In the genomic region with DNA sequence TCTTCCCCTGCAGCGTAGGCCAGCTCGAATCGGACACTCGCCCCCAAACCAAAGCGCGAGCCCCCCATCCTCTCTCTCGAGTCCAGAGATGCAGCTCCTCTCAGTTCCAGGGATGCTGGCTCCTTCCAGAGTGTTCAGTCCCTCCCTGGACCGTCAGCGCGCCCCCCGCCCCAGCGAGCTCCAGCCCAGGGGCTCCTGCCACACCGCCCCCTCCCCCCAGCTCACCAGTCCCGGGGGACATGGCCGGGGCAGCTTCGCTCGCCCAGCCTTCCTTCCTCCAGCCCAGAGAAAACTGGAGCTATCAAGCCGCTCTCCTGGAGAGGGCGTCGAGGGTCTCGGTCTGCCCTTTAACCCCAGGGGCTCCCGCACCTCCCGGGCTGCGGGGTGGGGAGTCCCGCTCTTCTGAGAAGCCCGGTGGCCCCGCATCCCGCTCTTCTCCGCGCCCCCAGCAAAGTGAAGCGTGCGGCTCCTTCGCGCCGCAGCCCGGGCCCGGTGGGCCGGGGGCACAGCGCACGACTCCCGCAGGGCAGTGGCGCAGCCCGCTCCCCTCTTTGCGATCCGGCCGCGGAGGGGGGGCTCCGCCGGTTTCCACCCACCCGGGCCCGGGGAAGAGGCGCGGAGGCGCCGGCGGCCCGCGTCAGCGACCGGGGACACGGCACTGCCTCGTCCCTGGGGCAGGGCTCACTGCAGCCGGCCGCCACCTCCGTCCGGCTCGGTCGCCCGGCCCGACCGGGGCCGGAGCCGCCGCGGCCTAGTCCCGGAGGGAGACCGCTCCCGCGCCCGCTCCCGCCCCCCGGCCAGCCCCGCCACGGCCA, we compare ENCODE assay signal across 1 cellular context.
TF ChIP-seq lines count a peak whose summit lies in the region.

No MANE protein-coding gene starts in this region.

TF ChIP-seq in GM12878, 131 proteins besides CTCF, POLR2A, EP300 and RAD21 (continued from another document):
- no peak for TF ChIP-seq SMARCA5 (IDR thresholded peaks at IDR 0.05)
- no peak for TF ChIP-seq NRF1 (conservative IDR thresholded peaks at IDR 0.05; ENCODE audit: low read depth, low read length)
- TF ChIP-seq, protein P1, sequence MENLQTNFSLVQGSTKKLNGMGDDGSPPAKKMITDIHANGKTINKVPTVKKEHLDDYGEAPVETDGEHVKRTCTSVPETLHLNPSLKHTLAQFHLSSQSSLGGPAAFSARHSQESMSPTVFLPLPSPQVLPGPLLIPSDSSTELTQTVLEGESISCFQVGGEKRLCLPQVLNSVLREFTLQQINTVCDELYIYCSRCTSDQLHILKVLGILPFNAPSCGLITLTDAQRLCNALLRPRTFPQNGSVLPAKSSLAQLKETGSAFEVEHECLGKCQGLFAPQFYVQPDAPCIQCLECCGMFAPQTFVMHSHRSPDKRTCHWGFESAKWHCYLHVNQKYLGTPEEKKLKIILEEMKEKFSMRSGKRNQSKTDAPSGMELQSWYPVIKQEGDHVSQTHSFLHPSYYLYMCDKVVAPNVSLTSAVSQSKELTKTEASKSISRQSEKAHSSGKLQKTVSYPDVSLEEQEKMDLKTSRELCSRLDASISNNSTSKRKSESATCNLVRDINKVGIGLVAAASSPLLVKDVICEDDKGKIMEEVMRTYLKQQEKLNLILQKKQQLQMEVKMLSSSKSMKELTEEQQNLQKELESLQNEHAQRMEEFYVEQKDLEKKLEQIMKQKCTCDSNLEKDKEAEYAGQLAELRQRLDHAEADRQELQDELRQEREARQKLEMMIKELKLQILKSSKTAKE (IDR thresholded peaks at IDR 0.05; ENCODE audit: low read depth, poor library complexity, severe bottlenecking): no peak
- TF ChIP-seq NR2F1 (conservative IDR thresholded peaks at IDR 0.05): peak; percentile 73; the same call in 1 of the 2 replicates
- TF ChIP-seq STAT1 (conservative IDR thresholded peaks at IDR 0.05): no peak
- TF ChIP-seq ETV6 (conservative IDR thresholded peaks at IDR 0.05 in 1 of 2, IDR thresholded peaks at IDR 0.05 in 1 of 2; ENCODE audit: borderline replicate concordance in 1 of 2, low read depth in 1 of 2): no peak
- TF ChIP-seq, protein P2, sequence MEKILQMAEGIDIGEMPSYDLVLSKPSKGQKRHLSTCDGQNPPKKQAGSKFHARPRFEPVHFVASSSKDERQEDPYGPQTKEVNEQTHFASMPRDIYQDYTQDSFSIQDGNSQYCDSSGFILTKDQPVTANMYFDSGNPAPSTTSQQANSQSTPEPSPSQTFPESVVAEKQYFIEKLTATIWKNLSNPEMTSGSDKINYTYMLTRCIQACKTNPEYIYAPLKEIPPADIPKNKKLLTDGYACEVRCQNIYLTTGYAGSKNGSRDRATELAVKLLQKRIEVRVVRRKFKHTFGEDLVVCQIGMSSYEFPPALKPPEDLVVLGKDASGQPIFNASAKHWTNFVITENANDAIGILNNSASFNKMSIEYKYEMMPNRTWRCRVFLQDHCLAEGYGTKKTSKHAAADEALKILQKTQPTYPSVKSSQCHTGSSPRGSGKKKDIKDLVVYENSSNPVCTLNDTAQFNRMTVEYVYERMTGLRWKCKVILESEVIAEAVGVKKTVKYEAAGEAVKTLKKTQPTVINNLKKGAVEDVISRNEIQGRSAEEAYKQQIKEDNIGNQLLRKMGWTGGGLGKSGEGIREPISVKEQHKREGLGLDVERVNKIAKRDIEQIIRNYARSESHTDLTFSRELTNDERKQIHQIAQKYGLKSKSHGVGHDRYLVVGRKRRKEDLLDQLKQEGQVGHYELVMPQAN (conservative IDR thresholded peaks at IDR 0.05): peak; percentile 53; the same call in 1 of the 2 replicates
- no peak for TF ChIP-seq JUNB (IDR thresholded peaks at IDR 0.05)
- peak; percentile 14; the same call in 1 of the 2 replicates for TF ChIP-seq DPF2 (IDR thresholded peaks at IDR 0.05)
- TF ChIP-seq, protein P3, sequence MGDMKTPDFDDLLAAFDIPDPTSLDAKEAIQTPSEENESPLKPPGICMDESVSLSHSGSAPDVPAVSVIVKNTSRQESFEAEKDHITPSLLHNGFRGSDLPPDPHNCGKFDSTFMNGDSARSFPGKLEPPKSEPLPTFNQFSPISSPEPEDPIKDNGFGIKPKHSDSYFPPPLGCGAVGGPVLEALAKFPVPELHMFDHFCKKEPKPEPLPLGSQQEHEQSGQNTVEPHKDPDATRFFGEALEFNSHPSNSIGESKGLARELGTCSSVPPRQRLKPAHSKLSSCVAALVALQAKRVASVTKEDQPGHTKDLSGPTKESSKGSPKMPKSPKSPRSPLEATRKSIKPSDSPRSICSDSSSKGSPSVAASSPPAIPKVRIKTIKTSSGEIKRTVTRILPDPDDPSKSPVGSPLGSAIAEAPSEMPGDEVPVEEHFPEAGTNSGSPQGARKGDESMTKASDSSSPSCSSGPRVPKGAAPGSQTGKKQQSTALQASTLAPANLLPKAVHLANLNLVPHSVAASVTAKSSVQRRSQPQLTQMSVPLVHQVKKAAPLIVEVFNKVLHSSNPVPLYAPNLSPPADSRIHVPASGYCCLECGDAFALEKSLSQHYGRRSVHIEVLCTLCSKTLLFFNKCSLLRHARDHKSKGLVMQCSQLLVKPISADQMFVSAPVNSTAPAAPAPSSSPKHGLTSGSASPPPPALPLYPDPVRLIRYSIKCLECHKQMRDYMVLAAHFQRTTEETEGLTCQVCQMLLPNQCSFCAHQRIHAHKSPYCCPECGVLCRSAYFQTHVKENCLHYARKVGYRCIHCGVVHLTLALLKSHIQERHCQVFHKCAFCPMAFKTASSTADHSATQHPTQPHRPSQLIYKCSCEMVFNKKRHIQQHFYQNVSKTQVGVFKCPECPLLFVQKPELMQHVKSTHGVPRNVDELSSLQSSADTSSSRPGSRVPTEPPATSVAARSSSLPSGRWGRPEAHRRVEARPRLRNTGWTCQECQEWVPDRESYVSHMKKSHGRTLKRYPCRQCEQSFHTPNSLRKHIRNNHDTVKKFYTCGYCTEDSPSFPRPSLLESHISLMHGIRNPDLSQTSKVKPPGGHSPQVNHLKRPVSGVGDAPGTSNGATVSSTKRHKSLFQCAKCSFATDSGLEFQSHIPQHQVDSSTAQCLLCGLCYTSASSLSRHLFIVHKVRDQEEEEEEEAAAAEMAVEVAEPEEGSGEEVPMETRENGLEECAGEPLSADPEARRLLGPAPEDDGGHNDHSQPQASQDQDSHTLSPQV (IDR thresholded peaks at IDR 0.05): no peak
- no peak for TF ChIP-seq SMAD5 (IDR thresholded peaks at IDR 0.05; ENCODE audit: low read depth)
